20 cellular contexts compared by ENCODE assay signal in genomic region chr5:20469792-20470191, GRCh38.
"Had no signal": no experiment of that assay in that cellular context is flagged by ENCODE, and none has a peak within 500 bp of the region (broad histone marks: within the 10 kb centered on the region; RNA-seq: fewer than 3 reads in every experiment).

No MANE protein-coding gene starts in this region.

- H3K9me3 ChIP-seq: esophagus squamous epithelium, gastroesophageal sphincter, left ventricle myocardium inferior, lower lobe of right lung, pancreas, suprapubic skin, thyroid gland had no signal

- H3K27ac ChIP-seq: esophagus squamous epithelium, gastroesophageal sphincter, left ventricle myocardium inferior, lower lobe of right lung, pancreas, suprapubic skin, thyroid gland had no signal

- DNase-seq: dermis blood vessel endothelial cell; esophagus squamous epithelium; foreskin fibroblast; glutamatergic neuron; islet precursor cell; left ventricle myocardium inferior; lower lobe of right lung; mesendoderm; naive B cell; occipital lobe; pancreas; right cardiac atrium; small intestine; stimulated activated CD4-positive, alpha-beta T cell treated with anti-CD3 and anti-CD28 coated beads, Interleukin-12 subunit alpha, Interleukin-12 subunit beta, amount 100 ng/mL, for 4 hours; stimulated activated CD8-positive, alpha-beta memory T cell treated with anti-CD3 and anti-CD28 coated beads, Interleukin-4, amount 100 ng/mL, for 48 hours; stimulated activated naive CD8-positive, alpha-beta T cell treated with anti-CD3 and anti-CD28 coated beads, Interleukin-15, Interleukin-2, amounts not matched to agents 100 U/mL and 50 U/mL, for 24 hours; thyroid gland had no signal

- H3K4me3 ChIP-seq: esophagus squamous epithelium, gastroesophageal sphincter, left ventricle myocardium inferior, lower lobe of right lung, pancreas, suprapubic skin, thyroid gland had no signal

- H3K36me3 ChIP-seq: esophagus squamous epithelium, gastroesophageal sphincter, left ventricle myocardium inferior, lower lobe of right lung, pancreas, suprapubic skin, thyroid gland had no signal

- H3K27me3 ChIP-seq: esophagus squamous epithelium, gastroesophageal sphincter, pancreas, suprapubic skin, thyroid gland had no signal

- H3K4me1 ChIP-seq: esophagus squamous epithelium, gastroesophageal sphincter, left ventricle myocardium inferior, lower lobe of right lung, pancreas, suprapubic skin, thyroid gland had no signal

- ATAC-seq: gastroesophageal sphincter; lower lobe of right lung; pancreas; right cardiac atrium; stimulated activated effector memory CD8-positive, alpha-beta T cell treated with anti-CD3 and anti-CD28 coated beads, Interleukin-12 subunit alpha, Interleukin-12 subunit beta, amount 100 ng/mL, for 72 hours; stimulated activated naive CD8-positive, alpha-beta T cell treated with anti-CD3 and anti-CD28 coated beads, Interleukin-15, Interleukin-2, amounts not matched to agents 100 U/mL and 50 U/mL, for 24 hours had no signal
